In genomic region chr4:24778427-24779225, GRCh38 we compare ENCODE assay signal across 1 cellular context.
TF ChIP-seq lines count a peak whose summit lies in the region.

No MANE protein-coding gene starts in this region.

TF ChIP-seq in IMR-90, 13 proteins besides CTCF, POLR2A, EP300 and RAD21 (continued from another document):
- TF ChIP-seq USF2 (IDR thresholded peaks at IDR 0.05; ENCODE audit: low read depth, low read length): no peak
- TF ChIP-seq RCOR1 (IDR thresholded peaks at IDR 0.05; ENCODE audit: insufficient replicate concordance, low read length): peak; percentile 79
- no peak for TF ChIP-seq NFE2L2 (IDR thresholded peaks at IDR 0.05; ENCODE audit: low read depth, low read length)
- TF ChIP-seq MAZ (IDR thresholded peaks at IDR 0.05; ENCODE audit: borderline replicate concordance, low read depth, low read length): 0 out of 2 replicates have a peak, but pooled peaks have one; percentile 41
- no peak for TF ChIP-seq CHD1 (IDR thresholded peaks at IDR 0.05; ENCODE audit: low read depth, low read length)
TF ChIP-seq in IMR-90: peak in this region for 7.
